In the genomic region with DNA sequence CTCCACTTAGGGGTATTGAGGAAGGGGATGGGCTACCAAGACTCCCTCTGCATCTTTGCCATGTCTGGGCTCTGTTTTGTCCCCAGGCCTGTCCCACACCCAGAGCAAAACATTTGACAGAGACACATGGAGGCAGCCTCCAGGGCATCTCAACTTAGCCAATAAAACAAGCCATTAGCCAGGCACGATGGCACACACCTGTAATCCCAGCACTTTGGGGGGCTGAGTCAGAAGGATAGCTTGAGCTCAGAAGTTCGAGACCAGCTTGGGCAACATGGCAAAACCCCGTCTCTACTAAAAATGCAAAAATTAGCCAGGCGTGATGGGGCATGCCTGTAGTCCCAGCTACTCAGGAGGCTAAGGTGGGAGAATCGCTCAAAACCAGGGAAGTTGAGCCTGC, we compare ENCODE assay signal across 11 cellular contexts.
DNase-seq lines count a peak whose midpoint lies in the region; ATAC-seq and TF ChIP-seq lines count a peak whose summit lies in the region.
"Had no signal": no experiment of that assay in that cellular context is flagged by ENCODE, and none has a peak within 500 bp of the region (broad histone marks: within the 10 kb centered on the region; RNA-seq: fewer than 3 reads in every experiment).

No MANE protein-coding gene starts in this region.

- POLR2A ChIA-PET in activated CD4-positive, alpha-beta memory T cell treated with anti-CD3 and anti-CD28 coated beads, Interleukin-2, amount 10 ng/mL, durations not matched to agents 7 days and 5 days (lab: Charles Lee): no interaction called here

- H3K27ac Mint-ChIP-seq in activated naive CD4-positive, alpha-beta T cell treated with anti-CD3 and anti-CD28 coated beads, Interleukin-2, amount 10 ng/mL, durations not matched to agents 7 days and 5 days: peak overlapping the region; percentile 31
- H3K27ac Mint-ChIP-seq in activated CD4-positive, alpha-beta memory T cell treated with anti-CD3 and anti-CD28 coated beads, Interleukin-2, amount 10 ng/mL, durations not matched to agents 7 days and 5 days: no peak overlapping the region
- H3K27ac Mint-ChIP-seq: H9 had no signal

- H3K27me3 ChIP-seq in dorsolateral prefrontal cortex: no peaks in the 10 kb centered on the region
- H3K27me3 ChIP-seq: Peyer's patch had no signal

- TF ChIP-seq CTCF in dorsolateral prefrontal cortex (IDR thresholded peaks at IDR 0.05 in 54 of 56, conservative IDR thresholded peaks at IDR 0.05 in 2 of 56; ENCODE audit: low read depth in 1 of 56, partially characterized antibody in 56 of 56): no peak

- no peaks in the 10 kb centered on the region for H3K4me1 Mint-ChIP-seq in activated naive CD4-positive, alpha-beta T cell treated with anti-CD3 and anti-CD28 coated beads, Interleukin-2, amount 10 ng/mL, durations not matched to agents 7 days and 5 days
- H3K4me1 Mint-ChIP-seq in activated CD4-positive, alpha-beta memory T cell treated with anti-CD3 and anti-CD28 coated beads, Interleukin-2, amount 10 ng/mL, durations not matched to agents 7 days and 5 days: peaks cover 2% of the 10 kb centered on the region

- no peak for ATAC-seq in GM21576 (IDR thresholded peaks at IDR 0.05; ENCODE audit: unreplicated experiment)

- H3K4me3 Mint-ChIP-seq in activated naive CD4-positive, alpha-beta T cell treated with anti-CD3 and anti-CD28 coated beads, Interleukin-2, amount 10 ng/mL, durations not matched to agents 7 days and 5 days: no peak overlapping the region
- H3K4me3 Mint-ChIP-seq in activated CD4-positive, alpha-beta memory T cell treated with anti-CD3 and anti-CD28 coated beads, Interleukin-2, amount 10 ng/mL, durations not matched to agents 7 days and 5 days: no peak overlapping the region
- H3K4me3 Mint-ChIP-seq: CD14-positive monocyte, H9 had no signal

- H3K27ac ChIP-seq in dorsolateral prefrontal cortex: peak overlapping the region in 55 of 59 donors; percentile 45 to 100 (median 97)

- H3K4me3 ChIP-seq in dorsolateral prefrontal cortex: no peak overlapping the region
- H3K4me3 ChIP-seq: Peyer's patch had no signal

- no peaks in the 10 kb centered on the region for H3K9me3 Mint-ChIP-seq in activated naive CD4-positive, alpha-beta T cell treated with anti-CD3 and anti-CD28 coated beads, Interleukin-2, amount 10 ng/mL, durations not matched to agents 7 days and 5 days
- no peaks in the 10 kb centered on the region for H3K9me3 Mint-ChIP-seq in activated CD4-positive, alpha-beta memory T cell treated with anti-CD3 and anti-CD28 coated beads, Interleukin-2, amount 10 ng/mL, durations not matched to agents 7 days and 5 days
- H3K9me3 Mint-ChIP-seq: CD14-positive monocyte, H9 had no signal

- H3K27me3 Mint-ChIP-seq in activated naive CD4-positive, alpha-beta T cell treated with anti-CD3 and anti-CD28 coated beads, Interleukin-2, amount 10 ng/mL, durations not matched to agents 7 days and 5 days: peaks cover 31% of the 10 kb centered on the region
- no peaks in the 10 kb centered on the region for H3K27me3 Mint-ChIP-seq in activated CD4-positive, alpha-beta memory T cell treated with anti-CD3 and anti-CD28 coated beads, Interleukin-2, amount 10 ng/mL, durations not matched to agents 7 days and 5 days

- DNase-seq in activated naive CD4-positive, alpha-beta T cell treated with anti-CD3 and anti-CD28 coated beads, Interleukin-2, amount 10 ng/mL, durations not matched to agents 7 days and 5 days: no peak
- DNase-seq in activated naive CD4-positive, alpha-beta T cell treated with Interleukin-2 at 50 U/mL for 16 hours: no peak
- DNase-seq in dorsolateral prefrontal cortex (peak in 1 of 10 donors; percentile 23), posterior vena cava (ENCODE audit: low spot score) (peak; percentile 22), NCI-H1930 (lab: John Stamatoyannopoulos, UW) (no peak), iPS-NIHi7 (ENCODE audit: extremely low spot score) (no peak)
- DNase-seq in activated CD4-positive, alpha-beta memory T cell treated with anti-CD3 and anti-CD28 coated beads, Interleukin-2, amount 10 ng/mL, durations not matched to agents 7 days and 5 days: no peak

- intact Hi-C loops in dorsolateral prefrontal cortex (cut with DNase I) (loop anchor here (1.0 to 5.0 kb wide), 2 partner anchors 85 to 226 kb away; no protein-coding TSS in a partner anchor), posterior vena cava (cut with DNase I) (loop anchor here in 1 of 2 donors (5.0 kb wide), 1 partner anchor 146 kb away; no protein-coding TSS in a partner anchor)

- CTCF ChIA-PET in activated naive CD4-positive, alpha-beta T cell treated with anti-CD3 and anti-CD28 coated beads, Interleukin-2, amount 10 ng/mL, durations not matched to agents 7 days and 5 days (lab: Charles Lee): interaction anchor here (1.0 to 12.9 kb wide), 20 partner anchors 9 to 228 kb away, joined by 3 to 250 read pairs (median 4); no protein-coding TSS in a partner anchor
- CTCF ChIA-PET in activated CD4-positive, alpha-beta memory T cell treated with anti-CD3 and anti-CD28 coated beads, Interleukin-2, amount 10 ng/mL, durations not matched to agents 7 days and 5 days (lab: Charles Lee): interaction anchor here (0.8 to 4.9 kb wide), 18 partner anchors 10 to 542 kb away, joined by 3 to 50 read pairs (median 5); no protein-coding TSS in a partner anchor

- H3K36me3 Mint-ChIP-seq in activated naive CD4-positive, alpha-beta T cell treated with anti-CD3 and anti-CD28 coated beads, Interleukin-2, amount 10 ng/mL, durations not matched to agents 7 days and 5 days: no peaks in the 10 kb centered on the region
- H3K36me3 Mint-ChIP-seq in activated CD4-positive, alpha-beta memory T cell treated with anti-CD3 and anti-CD28 coated beads, Interleukin-2, amount 10 ng/mL, durations not matched to agents 7 days and 5 days (ENCODE audit: low read depth): no peaks in the 10 kb centered on the region
